ENCODE assay signal across 1 cellular context in the genomic region with DNA sequence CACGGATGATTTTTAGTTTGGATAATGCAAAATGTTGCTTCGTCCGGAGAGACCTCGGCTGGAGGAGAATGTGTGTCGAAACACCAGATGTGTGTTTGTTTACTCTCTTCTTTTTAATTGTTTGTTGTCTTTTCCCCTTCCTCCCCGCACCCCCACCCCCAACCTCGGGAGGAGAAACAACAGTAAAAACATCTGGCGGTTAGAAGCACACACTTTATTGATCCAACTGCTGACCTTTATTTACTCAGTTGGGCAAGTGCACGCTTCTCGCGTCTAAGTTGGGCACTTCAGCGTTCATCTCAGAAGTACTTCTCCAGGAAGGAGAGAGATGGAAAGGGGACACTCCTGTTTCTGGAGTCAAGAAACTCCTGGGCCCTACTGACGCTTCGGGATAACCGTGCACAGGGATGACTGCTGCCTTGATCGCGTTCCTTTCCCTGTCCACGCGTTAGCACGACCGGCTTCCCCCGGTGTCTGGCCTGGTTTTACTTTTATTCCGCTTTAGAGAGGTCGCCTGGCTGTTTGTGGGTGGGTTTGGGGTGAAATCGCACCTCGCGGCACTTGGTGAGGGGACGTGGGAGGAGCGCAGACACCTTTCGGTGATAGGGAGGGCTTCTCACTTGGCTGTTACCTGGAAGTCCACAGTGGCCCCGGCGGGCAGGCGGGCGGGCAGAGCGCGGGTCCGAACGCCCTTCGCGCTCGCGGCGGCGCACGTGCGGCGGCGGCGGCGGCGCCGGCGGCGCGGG.
TF ChIP-seq lines count a peak whose summit lies in the region.

No MANE protein-coding gene starts in this region.

TF ChIP-seq in HCT116, 20 proteins besides CTCF, POLR2A, EP300 and RAD21 (continued from another document):
- TF ChIP-seq ATF3 (IDR thresholded peaks at IDR 0.05), result no peak
- no peak for TF ChIP-seq ZFX (IDR thresholded peaks at IDR 0.05)
- TF ChIP-seq TCF7L2 (IDR thresholded peaks at IDR 0.05; ENCODE audit: borderline replicate concordance, extremely low read depth, insufficient read depth, insufficient read length), result no peak
- TF ChIP-seq REST (IDR thresholded peaks at IDR 0.05; ENCODE audit: low read depth), result no peak
- no peak for TF ChIP-seq EZH2phosphoT487 (IDR thresholded peaks at IDR 0.05; ENCODE audit: borderline replicate concordance)
- no peak for TF ChIP-seq EZH2 (IDR thresholded peaks at IDR 0.05)
- no peak for TF ChIP-seq POLR2AphosphoS5 (IDR thresholded peaks at IDR 0.05; ENCODE audit: low read depth, low read length)
- TF ChIP-seq SP1 (IDR thresholded peaks at IDR 0.05; ENCODE audit: low read depth), result no peak
TF ChIP-seq in HCT116: peak in this region for 0.
